In the genomic region with DNA sequence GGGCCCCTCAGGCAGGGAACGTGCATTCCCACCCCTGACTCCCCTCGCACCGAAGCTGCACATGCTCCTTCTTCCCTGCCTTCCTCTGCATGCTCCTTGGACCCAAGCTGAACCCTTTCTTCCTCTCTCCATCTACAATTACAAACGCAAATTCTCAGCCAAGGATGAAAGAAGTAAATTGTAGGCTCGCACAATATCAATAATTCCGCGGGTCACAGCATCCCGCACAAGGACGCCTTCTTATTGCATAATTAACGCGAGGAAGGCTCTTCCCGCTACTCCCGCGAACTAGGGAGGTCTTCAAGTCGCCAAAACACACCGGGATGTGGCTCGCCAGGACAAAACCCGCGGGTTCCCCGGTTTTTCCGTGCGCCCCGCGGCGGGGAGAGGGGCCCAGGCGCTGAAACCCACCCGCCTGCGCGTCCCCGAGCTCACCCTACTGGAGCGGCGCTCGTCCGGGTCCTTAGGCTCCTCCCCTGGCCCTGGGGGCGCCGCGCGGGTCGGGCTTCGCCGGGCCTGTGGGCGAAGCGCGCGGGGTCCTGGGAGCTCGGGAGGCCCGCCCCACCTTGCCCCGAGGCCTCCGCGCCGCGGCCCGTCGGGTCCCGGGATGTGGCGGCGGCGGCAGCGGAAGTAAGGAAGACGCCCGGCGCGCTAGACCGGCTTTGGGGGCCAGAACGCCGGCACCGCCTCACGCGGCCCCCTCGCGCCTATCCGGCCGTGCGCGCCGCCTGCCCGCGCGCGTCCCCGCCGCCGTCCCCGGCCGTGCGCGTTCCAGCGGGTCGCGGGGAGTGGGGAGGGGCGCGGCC, we compare ENCODE assay signal across 8 cellular contexts. TPM values are rescaled to one million over a fixed set of nuclear protein-coding genes. Genes with fewer than 3 reads are reported as not detected.
DNase-seq lines count a peak whose midpoint lies in the region; ATAC-seq and TF ChIP-seq lines count a peak whose summit lies in the region.

Gene CHST10, minus strand, starts transcription at position 730 of the 806 bp plus-strand sequence. CDS start 10,993 bp downstream, outside the sequence.

- peaks cover 12% of the 10 kb centered on the region for H3K36me3 Mint-ChIP-seq in activated T-cell treated with anti-CD3 and anti-CD28 coated beads, Interleukin-2, amount 50 U/mL, for 24 hours (ENCODE audit: low read depth)
- H3K36me3 Mint-ChIP-seq in stimulated activated effector memory CD8-positive, alpha-beta T cell treated with anti-CD3 and anti-CD28 coated beads, Interleukin-12 subunit alpha, Interleukin-12 subunit beta, amount 100 ng/mL, for 72 hours, result no peaks in the 10 kb centered on the region

- peak within 1 kb of the TSS; percentile 63 for H3K27ac Mint-ChIP-seq in activated T-cell treated with anti-CD3 and anti-CD28 coated beads, Interleukin-2, amount 50 U/mL, for 24 hours
- peak within 1 kb of the TSS; percentile 92 for H3K27ac Mint-ChIP-seq in stimulated activated effector memory CD8-positive, alpha-beta T cell treated with anti-CD3 and anti-CD28 coated beads, Interleukin-12 subunit alpha, Interleukin-12 subunit beta, amount 100 ng/mL, for 72 hours

- peak within 1 kb of the TSS; percentile 87 to 92 (median 88) for H3K27ac ChIP-seq in esophagus muscularis mucosa (replicated peaks in 1 of 4)

- peaks cover 32% of the 10 kb centered on the region for H3K4me1 Mint-ChIP-seq in activated T-cell treated with anti-CD3 and anti-CD28 coated beads, Interleukin-2, amount 50 U/mL, for 24 hours (ENCODE audit: low read depth)
- peaks cover 20% of the 10 kb centered on the region for H3K4me1 Mint-ChIP-seq in stimulated activated effector memory CD8-positive, alpha-beta T cell treated with anti-CD3 and anti-CD28 coated beads, Interleukin-12 subunit alpha, Interleukin-12 subunit beta, amount 100 ng/mL, for 72 hours

- ATAC-seq in GM19023 (IDR thresholded peaks at IDR 0.05; ENCODE audit: unreplicated experiment) (peak; percentile 90), HG03280 (IDR thresholded peaks at IDR 0.05; ENCODE audit: unreplicated experiment) (peak; percentile 94)
- peak; percentile 94 for ATAC-seq in stimulated activated effector memory CD8-positive, alpha-beta T cell treated with anti-CD3 and anti-CD28 coated beads, Interleukin-12 subunit alpha, Interleukin-12 subunit beta, amount 100 ng/mL, for 72 hours

- no peaks in the 10 kb centered on the region for H3K27me3 Mint-ChIP-seq in activated T-cell treated with anti-CD3 and anti-CD28 coated beads, Interleukin-2, amount 50 U/mL, for 24 hours

- H3K9me3 Mint-ChIP-seq in activated T-cell treated with anti-CD3 and anti-CD28 coated beads, Interleukin-2, amount 50 U/mL, for 24 hours, result no peaks in the 10 kb centered on the region
- H3K9me3 Mint-ChIP-seq in stimulated activated effector memory CD8-positive, alpha-beta T cell treated with anti-CD3 and anti-CD28 coated beads, Interleukin-12 subunit alpha, Interleukin-12 subunit beta, amount 100 ng/mL, for 72 hours, result no peaks in the 10 kb centered on the region

- no peak for TF ChIP-seq CTCF in esophagus muscularis mucosa (IDR thresholded peaks at IDR 0.05)

- H3K4me1 ChIP-seq in esophagus muscularis mucosa, result peaks cover 9 to 31% (median 20%) of the 10 kb centered on the region in 4 donors

- H3K4me3 ChIP-seq in esophagus muscularis mucosa, result peak within 1 kb of the TSS; percentile 78 to 87 (median 84)

- DNase-seq in AG20443 (ENCODE audit: low spot score) (peak; percentile 91), NOMO-1 (lab: John Stamatoyannopoulos, UW; ENCODE audit: unreplicated experiment in 2 of 2) (peak; percentile 28 to 73), esophagus muscularis mucosa (ENCODE audit: extremely low spot score) (peak; percentile 93), myocyte (ENCODE audit: low read depth) (peak; percentile 61)
- peak; percentile 81 for DNase-seq in activated T-cell treated with anti-CD3 and anti-CD28 coated beads, Interleukin-2, amount 50 U/mL, for 24 hours
- DNase-seq in stimulated activated effector memory CD8-positive, alpha-beta T cell treated with anti-CD3 and anti-CD28 coated beads, Interleukin-12 subunit alpha, Interleukin-12 subunit beta, amount 100 ng/mL, for 72 hours (ENCODE audit: low spot score in 2 of 2), result peak; percentile 56 to 82

- no peaks in the 10 kb centered on the region for H3K27me3 ChIP-seq in esophagus muscularis mucosa

- peak within 1 kb of the TSS; percentile 81 for H3K4me3 Mint-ChIP-seq in activated T-cell treated with anti-CD3 and anti-CD28 coated beads, Interleukin-2, amount 50 U/mL, for 24 hours
- peak within 1 kb of the TSS; percentile 89 for H3K4me3 Mint-ChIP-seq in stimulated activated effector memory CD8-positive, alpha-beta T cell treated with anti-CD3 and anti-CD28 coated beads, Interleukin-12 subunit alpha, Interleukin-12 subunit beta, amount 100 ng/mL, for 72 hours

- H3K36me3 ChIP-seq in esophagus muscularis mucosa, result peaks cover 0 to 18% (median 4%) of the 10 kb centered on the region in 4 donors

- TF ChIP-seq EP300 in esophagus muscularis mucosa (IDR thresholded peaks at IDR 0.05), result no peak

- no peaks in the 10 kb centered on the region for H3K9me3 ChIP-seq in esophagus muscularis mucosa

- intact Hi-C loops in esophagus muscularis mucosa (cut with DNase I), result no loop called here

- TF ChIP-seq POLR2A in esophagus muscularis mucosa (IDR thresholded peaks at IDR 0.05; ENCODE audit: low read depth), result no peak

- WGBS in esophagus muscularis mucosa, result under 1% methylated on average over 81 of the region's 92 CpGs

RNA-seq across cellular contexts. Expression of gene CHST10, which starts in this region (rescaled TPM):
- 10 to 100 TPM; 10.8 to 17.0 (median 13.5) TPM for total RNA-seq in esophagus muscularis mucosa
- total RNA-seq in myocyte, result 8.4 and 8.7 TPM in 2 replicates
- polyA plus RNA-seq in myocyte (2012), result 5.3 TPM

Comparison
In these comparisons a context has a peak if more than half of its experiments do, and no peak if none do; other contexts are left out.
1. Peak in every context shown above with its lines: DNase-seq, ATAC-seq, H3K4me3 ChIP-seq and H3K27ac ChIP-seq.